In the genomic region with DNA sequence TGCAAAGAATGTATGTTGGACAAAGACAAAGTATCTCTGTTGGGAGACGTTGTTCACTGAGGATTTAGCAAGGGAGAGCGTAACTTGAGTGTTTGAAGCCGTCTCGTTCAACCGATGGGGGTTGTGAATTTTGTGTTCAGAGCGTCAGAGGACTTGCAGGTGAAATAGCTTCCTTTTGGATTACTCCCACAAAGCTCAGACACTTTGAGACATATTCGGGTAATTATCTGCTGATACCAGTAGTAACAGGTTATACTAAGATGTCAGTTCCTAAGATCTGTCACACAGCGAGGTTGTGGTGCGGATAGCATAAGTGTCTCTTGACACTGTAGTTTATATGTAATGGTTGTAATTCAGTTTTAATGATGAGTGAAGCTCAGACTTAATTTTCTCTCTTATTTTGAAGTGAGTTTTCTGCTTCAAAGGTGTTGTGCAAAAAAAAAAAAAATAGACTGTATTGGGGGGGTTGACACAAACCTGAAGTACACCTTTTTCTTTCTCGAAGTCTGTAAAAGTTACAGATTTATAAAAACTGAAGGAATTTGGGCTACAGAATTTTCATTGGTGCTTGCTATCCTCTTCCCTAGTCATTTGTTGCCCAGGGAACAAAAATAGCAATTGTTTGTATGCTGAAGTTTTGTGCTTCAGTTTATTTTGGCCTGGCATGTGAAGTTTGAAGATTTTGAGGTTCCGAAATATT, we compare ENCODE assay signal across 1 cellular context.
TF ChIP-seq lines count a peak whose summit lies in the region.

No MANE protein-coding gene starts in this region.

TF ChIP-seq in HepG2, 621 proteins besides CTCF, POLR2A, EP300 and RAD21 (continued from another document and continues in another):
- TF ChIP-seq, protein P1, sequence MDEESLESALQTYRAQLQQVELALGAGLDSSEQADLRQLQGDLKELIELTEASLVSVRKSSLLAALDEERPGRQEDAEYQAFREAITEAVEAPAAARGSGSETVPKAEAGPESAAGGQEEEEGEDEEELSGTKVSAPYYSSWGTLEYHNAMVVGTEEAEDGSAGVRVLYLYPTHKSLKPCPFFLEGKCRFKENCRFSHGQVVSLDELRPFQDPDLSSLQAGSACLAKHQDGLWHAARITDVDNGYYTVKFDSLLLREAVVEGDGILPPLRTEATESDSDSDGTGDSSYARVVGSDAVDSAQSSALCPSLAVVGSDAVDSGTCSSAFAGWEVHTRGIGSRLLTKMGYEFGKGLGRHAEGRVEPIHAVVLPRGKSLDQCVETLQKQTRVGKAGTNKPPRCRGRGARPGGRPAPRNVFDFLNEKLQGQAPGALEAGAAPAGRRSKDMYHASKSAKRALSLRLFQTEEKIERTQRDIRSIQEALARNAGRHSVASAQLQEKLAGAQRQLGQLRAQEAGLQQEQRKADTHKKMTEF (CRISPR knock-in tag; IDR thresholded peaks at IDR 0.05): no peak
- no peak for TF ChIP-seq NONO (IDR thresholded peaks at IDR 0.05)
- no peak for TF ChIP-seq NONO (CRISPR knock-in tag; conservative IDR thresholded peaks at IDR 0.05)
- TF ChIP-seq DPF2 (CRISPR knock-in tag; IDR thresholded peaks at IDR 0.05; ENCODE audit: borderline replicate concordance, low read depth): no peak
- no peak for TF ChIP-seq ZNF816 (CRISPR knock-in tag; IDR thresholded peaks at IDR 0.05; ENCODE audit: borderline replicate concordance)
- no peak for TF ChIP-seq ZNF354B (CRISPR knock-in tag; IDR thresholded peaks at IDR 0.05)
- TF ChIP-seq TAF15 (IDR thresholded peaks at IDR 0.05; ENCODE audit: low read depth, low read length, poor library complexity, severe bottlenecking): no peak
- TF ChIP-seq, protein P2, sequence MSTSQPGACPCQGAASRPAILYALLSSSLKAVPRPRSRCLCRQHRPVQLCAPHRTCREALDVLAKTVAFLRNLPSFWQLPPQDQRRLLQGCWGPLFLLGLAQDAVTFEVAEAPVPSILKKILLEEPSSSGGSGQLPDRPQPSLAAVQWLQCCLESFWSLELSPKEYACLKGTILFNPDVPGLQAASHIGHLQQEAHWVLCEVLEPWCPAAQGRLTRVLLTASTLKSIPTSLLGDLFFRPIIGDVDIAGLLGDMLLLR (CRISPR knock-in tag; IDR thresholded peaks at IDR 0.05): no peak
- no peak for TF ChIP-seq ZSCAN29 (CRISPR knock-in tag; conservative IDR thresholded peaks at IDR 0.05)
- TF ChIP-seq ZNF10 (CRISPR knock-in tag; IDR thresholded peaks at IDR 0.05; ENCODE audit: borderline replicate concordance, low read depth): no peak
- no peak for TF ChIP-seq RXRB (CRISPR knock-in tag; IDR thresholded peaks at IDR 0.05; ENCODE audit: borderline replicate concordance)
- no peak for TF ChIP-seq KDM4B (CRISPR knock-in tag; IDR thresholded peaks at IDR 0.05)
- TF ChIP-seq SMAD1 (CRISPR knock-in tag; IDR thresholded peaks at IDR 0.05; ENCODE audit: borderline replicate concordance, low read depth): no peak
- TF ChIP-seq, protein P3, sequence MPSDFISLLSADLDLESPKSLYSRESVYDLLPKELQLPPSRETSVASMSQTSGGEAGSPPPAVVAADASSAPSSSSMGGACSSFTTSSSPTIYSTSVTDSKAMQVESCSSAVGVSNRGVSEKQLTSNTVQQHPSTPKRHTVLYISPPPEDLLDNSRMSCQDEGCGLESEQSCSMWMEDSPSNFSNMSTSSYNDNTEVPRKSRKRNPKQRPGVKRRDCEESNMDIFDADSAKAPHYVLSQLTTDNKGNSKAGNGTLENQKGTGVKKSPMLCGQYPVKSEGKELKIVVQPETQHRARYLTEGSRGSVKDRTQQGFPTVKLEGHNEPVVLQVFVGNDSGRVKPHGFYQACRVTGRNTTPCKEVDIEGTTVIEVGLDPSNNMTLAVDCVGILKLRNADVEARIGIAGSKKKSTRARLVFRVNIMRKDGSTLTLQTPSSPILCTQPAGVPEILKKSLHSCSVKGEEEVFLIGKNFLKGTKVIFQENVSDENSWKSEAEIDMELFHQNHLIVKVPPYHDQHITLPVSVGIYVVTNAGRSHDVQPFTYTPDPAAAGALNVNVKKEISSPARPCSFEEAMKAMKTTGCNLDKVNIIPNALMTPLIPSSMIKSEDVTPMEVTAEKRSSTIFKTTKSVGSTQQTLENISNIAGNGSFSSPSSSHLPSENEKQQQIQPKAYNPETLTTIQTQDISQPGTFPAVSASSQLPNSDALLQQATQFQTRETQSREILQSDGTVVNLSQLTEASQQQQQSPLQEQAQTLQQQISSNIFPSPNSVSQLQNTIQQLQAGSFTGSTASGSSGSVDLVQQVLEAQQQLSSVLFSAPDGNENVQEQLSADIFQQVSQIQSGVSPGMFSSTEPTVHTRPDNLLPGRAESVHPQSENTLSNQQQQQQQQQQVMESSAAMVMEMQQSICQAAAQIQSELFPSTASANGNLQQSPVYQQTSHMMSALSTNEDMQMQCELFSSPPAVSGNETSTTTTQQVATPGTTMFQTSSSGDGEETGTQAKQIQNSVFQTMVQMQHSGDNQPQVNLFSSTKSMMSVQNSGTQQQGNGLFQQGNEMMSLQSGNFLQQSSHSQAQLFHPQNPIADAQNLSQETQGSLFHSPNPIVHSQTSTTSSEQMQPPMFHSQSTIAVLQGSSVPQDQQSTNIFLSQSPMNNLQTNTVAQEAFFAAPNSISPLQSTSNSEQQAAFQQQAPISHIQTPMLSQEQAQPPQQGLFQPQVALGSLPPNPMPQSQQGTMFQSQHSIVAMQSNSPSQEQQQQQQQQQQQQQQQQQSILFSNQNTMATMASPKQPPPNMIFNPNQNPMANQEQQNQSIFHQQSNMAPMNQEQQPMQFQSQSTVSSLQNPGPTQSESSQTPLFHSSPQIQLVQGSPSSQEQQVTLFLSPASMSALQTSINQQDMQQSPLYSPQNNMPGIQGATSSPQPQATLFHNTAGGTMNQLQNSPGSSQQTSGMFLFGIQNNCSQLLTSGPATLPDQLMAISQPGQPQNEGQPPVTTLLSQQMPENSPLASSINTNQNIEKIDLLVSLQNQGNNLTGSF (CRISPR knock-in tag; IDR thresholded peaks at IDR 0.05): no peak
- no peak for TF ChIP-seq ZNF292 (CRISPR knock-in tag; IDR thresholded peaks at IDR 0.05; ENCODE audit: borderline replicate concordance, low read depth)
- TF ChIP-seq, protein P4, sequence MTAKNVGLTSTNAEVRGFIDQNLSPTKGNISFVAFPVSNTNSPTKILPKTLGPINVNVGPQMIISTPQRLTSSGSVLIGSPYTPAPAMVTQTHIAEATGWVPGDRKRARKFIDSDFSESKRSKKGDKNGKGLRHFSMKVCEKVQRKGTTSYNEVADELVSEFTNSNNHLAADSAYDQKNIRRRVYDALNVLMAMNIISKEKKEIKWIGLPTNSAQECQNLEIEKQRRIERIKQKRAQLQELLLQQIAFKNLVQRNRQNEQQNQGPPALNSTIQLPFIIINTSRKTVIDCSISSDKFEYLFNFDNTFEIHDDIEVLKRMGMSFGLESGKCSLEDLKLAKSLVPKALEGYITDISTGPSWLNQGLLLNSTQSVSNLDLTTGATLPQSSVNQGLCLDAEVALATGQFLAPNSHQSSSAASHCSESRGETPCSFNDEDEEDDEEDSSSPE (CRISPR knock-in tag; IDR thresholded peaks at IDR 0.05): 0 out of 2 replicates have a peak, but pooled peaks have one; percentile 16
- no peak for TF ChIP-seq ZNF773 (CRISPR knock-in tag; IDR thresholded peaks at IDR 0.05; ENCODE audit: borderline replicate concordance)
- no peak for TF ChIP-seq IKZF4 (CRISPR knock-in tag; IDR thresholded peaks at IDR 0.05; ENCODE audit: borderline replicate concordance, low read depth, not compliant biosample characterization)
- no peak for TF ChIP-seq ADNP (CRISPR knock-in tag; IDR thresholded peaks at IDR 0.05)
- TF ChIP-seq, protein P5, sequence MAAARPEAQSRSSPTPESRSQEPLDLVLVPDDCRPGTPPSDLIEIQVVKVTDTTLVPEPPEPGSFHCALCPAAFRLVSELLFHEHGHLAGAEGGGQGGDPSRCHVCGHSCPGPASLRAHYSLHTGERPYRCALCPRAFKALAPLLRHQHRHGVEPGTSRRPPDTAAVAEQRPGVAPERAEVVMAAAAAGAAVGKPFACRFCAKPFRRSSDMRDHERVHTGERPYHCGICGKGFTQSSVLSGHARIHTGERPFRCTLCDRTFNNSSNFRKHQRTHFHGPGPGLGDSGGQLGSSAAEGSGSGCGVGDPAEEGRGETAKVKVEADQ (CRISPR knock-in tag; IDR thresholded peaks at IDR 0.05; ENCODE audit: borderline replicate concordance): no peak
- TF ChIP-seq ZNF569 (CRISPR knock-in tag; IDR thresholded peaks at IDR 0.05; ENCODE audit: borderline replicate concordance): 0 out of 2 replicates have a peak, but pooled peaks have one; percentile 2
- 0 out of 2 replicates have a peak, but pooled peaks have one; percentile 10 for TF ChIP-seq CHD4 (IDR thresholded peaks at IDR 0.05; ENCODE audit: borderline replicate concordance, low read length)
- TF ChIP-seq TSC22D2 (CRISPR knock-in tag; IDR thresholded peaks at IDR 0.05; ENCODE audit: borderline replicate concordance): no peak
- TF ChIP-seq SMARCE1 (IDR thresholded peaks at IDR 0.05; ENCODE audit: borderline replicate concordance): no peak
- TF ChIP-seq RELA (CRISPR knock-in tag; IDR thresholded peaks at IDR 0.05): no peak
- no peak for TF ChIP-seq GPN1 (CRISPR knock-in tag; IDR thresholded peaks at IDR 0.05; ENCODE audit: borderline replicate concordance)
- TF ChIP-seq ZNF782 (CRISPR knock-in tag; IDR thresholded peaks at IDR 0.05; ENCODE audit: borderline replicate concordance): no peak
- TF ChIP-seq ZNF839 (CRISPR knock-in tag; IDR thresholded peaks at IDR 0.05; ENCODE audit: borderline replicate concordance): no peak
- no peak for TF ChIP-seq ZNF777 (CRISPR knock-in tag; IDR thresholded peaks at IDR 0.05)
- TF ChIP-seq ONECUT2 (CRISPR knock-in tag; IDR thresholded peaks at IDR 0.05): no peak
- TF ChIP-seq, protein P6, sequence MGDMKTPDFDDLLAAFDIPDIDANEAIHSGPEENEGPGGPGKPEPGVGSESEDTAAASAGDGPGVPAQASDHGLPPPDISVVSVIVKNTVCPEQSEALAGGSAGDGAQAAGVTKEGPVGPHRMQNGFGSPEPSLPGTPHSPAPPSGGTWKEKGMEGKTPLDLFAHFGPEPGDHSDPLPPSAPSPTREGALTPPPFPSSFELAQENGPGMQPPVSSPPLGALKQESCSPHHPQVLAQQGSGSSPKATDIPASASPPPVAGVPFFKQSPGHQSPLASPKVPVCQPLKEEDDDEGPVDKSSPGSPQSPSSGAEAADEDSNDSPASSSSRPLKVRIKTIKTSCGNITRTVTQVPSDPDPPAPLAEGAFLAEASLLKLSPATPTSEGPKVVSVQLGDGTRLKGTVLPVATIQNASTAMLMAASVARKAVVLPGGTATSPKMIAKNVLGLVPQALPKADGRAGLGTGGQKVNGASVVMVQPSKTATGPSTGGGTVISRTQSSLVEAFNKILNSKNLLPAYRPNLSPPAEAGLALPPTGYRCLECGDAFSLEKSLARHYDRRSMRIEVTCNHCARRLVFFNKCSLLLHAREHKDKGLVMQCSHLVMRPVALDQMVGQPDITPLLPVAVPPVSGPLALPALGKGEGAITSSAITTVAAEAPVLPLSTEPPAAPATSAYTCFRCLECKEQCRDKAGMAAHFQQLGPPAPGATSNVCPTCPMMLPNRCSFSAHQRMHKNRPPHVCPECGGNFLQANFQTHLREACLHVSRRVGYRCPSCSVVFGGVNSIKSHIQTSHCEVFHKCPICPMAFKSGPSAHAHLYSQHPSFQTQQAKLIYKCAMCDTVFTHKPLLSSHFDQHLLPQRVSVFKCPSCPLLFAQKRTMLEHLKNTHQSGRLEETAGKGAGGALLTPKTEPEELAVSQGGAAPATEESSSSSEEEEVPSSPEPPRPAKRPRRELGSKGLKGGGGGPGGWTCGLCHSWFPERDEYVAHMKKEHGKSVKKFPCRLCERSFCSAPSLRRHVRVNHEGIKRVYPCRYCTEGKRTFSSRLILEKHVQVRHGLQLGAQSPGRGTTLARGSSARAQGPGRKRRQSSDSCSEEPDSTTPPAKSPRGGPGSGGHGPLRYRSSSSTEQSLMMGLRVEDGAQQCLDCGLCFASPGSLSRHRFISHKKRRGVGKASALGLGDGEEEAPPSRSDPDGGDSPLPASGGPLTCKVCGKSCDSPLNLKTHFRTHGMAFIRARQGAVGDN (CRISPR knock-in tag; IDR thresholded peaks at IDR 0.05): no peak
- TF ChIP-seq, protein P7, sequence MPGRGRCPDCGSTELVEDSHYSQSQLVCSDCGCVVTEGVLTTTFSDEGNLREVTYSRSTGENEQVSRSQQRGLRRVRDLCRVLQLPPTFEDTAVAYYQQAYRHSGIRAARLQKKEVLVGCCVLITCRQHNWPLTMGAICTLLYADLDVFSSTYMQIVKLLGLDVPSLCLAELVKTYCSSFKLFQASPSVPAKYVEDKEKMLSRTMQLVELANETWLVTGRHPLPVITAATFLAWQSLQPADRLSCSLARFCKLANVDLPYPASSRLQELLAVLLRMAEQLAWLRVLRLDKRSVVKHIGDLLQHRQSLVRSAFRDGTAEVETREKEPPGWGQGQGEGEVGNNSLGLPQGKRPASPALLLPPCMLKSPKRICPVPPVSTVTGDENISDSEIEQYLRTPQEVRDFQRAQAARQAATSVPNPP (CRISPR knock-in tag; IDR thresholded peaks at IDR 0.05): no peak
- TF ChIP-seq ELF4 (CRISPR knock-in tag; IDR thresholded peaks at IDR 0.05; ENCODE audit: borderline replicate concordance): no peak
- no peak for TF ChIP-seq CREB1 (IDR thresholded peaks at IDR 0.05)
- TF ChIP-seq CREB1 (CRISPR knock-in tag; IDR thresholded peaks at IDR 0.05): no peak
- no peak for TF ChIP-seq ZNF333 (CRISPR knock-in tag; IDR thresholded peaks at IDR 0.05; ENCODE audit: borderline replicate concordance)
- no peak for TF ChIP-seq ZNF256 (CRISPR knock-in tag; conservative IDR thresholded peaks at IDR 0.05)
- TF ChIP-seq NFKB2 (CRISPR knock-in tag; IDR thresholded peaks at IDR 0.05; ENCODE audit: borderline replicate concordance): no peak
- no peak for TF ChIP-seq POGZ (CRISPR knock-in tag; IDR thresholded peaks at IDR 0.05)
- TF ChIP-seq MZF1 (CRISPR knock-in tag; IDR thresholded peaks at IDR 0.05; ENCODE audit: borderline replicate concordance): no peak
- TF ChIP-seq ZNF510 (CRISPR knock-in tag; IDR thresholded peaks at IDR 0.05; ENCODE audit: low read depth): no peak
- no peak for TF ChIP-seq HNRNPUL1 (IDR thresholded peaks at IDR 0.05; ENCODE audit: low read depth, low read length)
- TF ChIP-seq NFATC3 (CRISPR knock-in tag; IDR thresholded peaks at IDR 0.05): 0 out of 2 replicates have a peak, but pooled peaks have one; percentile 6
- TF ChIP-seq ZBTB1 (CRISPR knock-in tag; IDR thresholded peaks at IDR 0.05; ENCODE audit: borderline replicate concordance): no peak
- no peak for TF ChIP-seq EEA1 (CRISPR knock-in tag; IDR thresholded peaks at IDR 0.05; ENCODE audit: borderline replicate concordance)
